ENCODE assay signal across 25 cellular contexts in genomic region chr10:74730246-74730645, GRCh38.
"Had no signal": no experiment of that assay in that cellular context is flagged by ENCODE, and none has a peak within 500 bp of the region (broad histone marks: within the 10 kb centered on the region; RNA-seq: fewer than 3 reads in every experiment).

No MANE protein-coding gene starts in this region.

- H3K4me3 ChIP-seq: body of pancreas, cardiac muscle cell, left lung, lung, right lobe of liver, skin epidermis, tibial artery had no signal

- H3K27ac Mint-ChIP-seq: activated CD4-positive, alpha-beta memory T cell treated with anti-CD3 and anti-CD28 coated beads, Interleukin-2, amount 10 ng/mL, durations not matched to agents 7 days and 5 days; activated CD4-positive, alpha-beta T cell treated with anti-CD3 and anti-CD28 coated beads, Interleukin-2, amount 10 ng/mL, durations not matched to agents 24 days and 14 days; activated naive CD4-positive, alpha-beta T cell treated with anti-CD3 and anti-CD28 coated beads, Interleukin-2, amount 10 ng/mL, durations not matched to agents 7 days and 5 days; activated T-cell treated with anti-CD3 and anti-CD28 coated beads, Interleukin-2, amount 50 U/mL, for 72 hours; dendritic cell treated with granulocyte-macrophage colony-stimulating factor and Interleukin-4, amounts not matched to agents 40 ng/mL and 50 ng/mL, for 4 days; natural killer cell treated with Interleukin-12 subunit alpha and Interleukin-12 subunit beta and Interleukin-15 and Interleukin-18, amount 100 ng/mL, for 72 hours; stimulated activated effector memory CD8-positive, alpha-beta T cell treated with anti-CD3 and anti-CD28 coated beads, Interleukin-12 subunit alpha, Interleukin-12 subunit beta, amount 100 ng/mL, for 72 hours; stimulated activated naive CD8-positive, alpha-beta T cell treated with anti-CD3 and anti-CD28 coated beads, Interleukin-15, amount 100 ng/mL, for 72 hours; T-helper 17 cell had no signal

- H3K4me3 Mint-ChIP-seq: activated CD4-positive, alpha-beta memory T cell treated with anti-CD3 and anti-CD28 coated beads, Interleukin-2, amount 10 ng/mL, durations not matched to agents 7 days and 5 days; activated CD4-positive, alpha-beta T cell treated with anti-CD3 and anti-CD28 coated beads, Interleukin-2, amount 10 ng/mL, durations not matched to agents 24 days and 14 days; activated naive CD4-positive, alpha-beta T cell treated with anti-CD3 and anti-CD28 coated beads, Interleukin-2, amount 10 ng/mL, durations not matched to agents 7 days and 5 days; activated T-cell treated with anti-CD3 and anti-CD28 coated beads, Interleukin-2, amount 50 U/mL, for 72 hours; dendritic cell treated with granulocyte-macrophage colony-stimulating factor and Interleukin-4, amounts not matched to agents 40 ng/mL and 50 ng/mL, for 4 days; natural killer cell treated with Interleukin-12 subunit alpha and Interleukin-12 subunit beta and Interleukin-15 and Interleukin-18, amount 100 ng/mL, for 72 hours; stimulated activated effector memory CD8-positive, alpha-beta T cell treated with anti-CD3 and anti-CD28 coated beads, Interleukin-12 subunit alpha, Interleukin-12 subunit beta, amount 100 ng/mL, for 72 hours; stimulated activated naive CD8-positive, alpha-beta T cell treated with anti-CD3 and anti-CD28 coated beads, Interleukin-15, amount 100 ng/mL, for 72 hours; T-helper 17 cell had no signal

- H3K27me3 ChIP-seq: body of pancreas, cardiac muscle cell, foreskin keratinocyte, left lung, right lobe of liver, tibial artery had no signal

- ATAC-seq: activated T-cell treated with anti-CD3 and anti-CD28 coated beads, Interleukin-2, amount 50 U/mL, for 72 hours; body of pancreas; foreskin keratinocyte; left lung; natural killer cell treated with Interleukin-12 subunit alpha and Interleukin-12 subunit beta and Interleukin-15 and Interleukin-18, amount 100 ng/mL, for 72 hours; right lobe of liver; stimulated activated naive CD8-positive, alpha-beta T cell treated with anti-CD3 and anti-CD28 coated beads, Interleukin-15, amount 100 ng/mL, for 72 hours; T-helper 17 cell had no signal

- H3K36me3 Mint-ChIP-seq: activated naive CD4-positive, alpha-beta T cell treated with anti-CD3 and anti-CD28 coated beads, Interleukin-2, amount 10 ng/mL, durations not matched to agents 7 days and 5 days; natural killer cell treated with Interleukin-12 subunit alpha and Interleukin-12 subunit beta and Interleukin-15 and Interleukin-18, amount 100 ng/mL, for 72 hours; stimulated activated effector memory CD8-positive, alpha-beta T cell treated with anti-CD3 and anti-CD28 coated beads, Interleukin-12 subunit alpha, Interleukin-12 subunit beta, amount 100 ng/mL, for 72 hours had no signal

- H3K4me1 ChIP-seq: body of pancreas, foreskin keratinocyte, left lung, right lobe of liver, tibial artery had no signal

- H3K27me3 Mint-ChIP-seq: activated CD4-positive, alpha-beta memory T cell treated with anti-CD3 and anti-CD28 coated beads, Interleukin-2, amount 10 ng/mL, durations not matched to agents 7 days and 5 days; activated CD4-positive, alpha-beta T cell treated with anti-CD3 and anti-CD28 coated beads, Interleukin-2, amount 10 ng/mL, durations not matched to agents 24 days and 14 days; activated naive CD4-positive, alpha-beta T cell treated with anti-CD3 and anti-CD28 coated beads, Interleukin-2, amount 10 ng/mL, durations not matched to agents 7 days and 5 days; dendritic cell treated with granulocyte-macrophage colony-stimulating factor and Interleukin-4, amounts not matched to agents 40 ng/mL and 50 ng/mL, for 4 days; natural killer cell treated with Interleukin-12 subunit alpha and Interleukin-12 subunit beta and Interleukin-15 and Interleukin-18, amount 100 ng/mL, for 72 hours; stimulated activated naive CD8-positive, alpha-beta T cell treated with anti-CD3 and anti-CD28 coated beads, Interleukin-15, amount 100 ng/mL, for 72 hours; T-helper 17 cell had no signal

- H3K9me3 ChIP-seq: body of pancreas, tibial artery had no signal

- H3K36me3 ChIP-seq: cardiac muscle cell, left lung, right lobe of liver, tibial artery had no signal

- DNase-seq: activated CD4-positive, alpha-beta memory T cell treated with anti-CD3 and anti-CD28 coated beads, Interleukin-2, amount 10 ng/mL, durations not matched to agents 7 days and 5 days; activated effector memory CD4-positive, alpha-beta T cell treated with Interleukin-2 at 50 U/mL for 16 hours; activated naive CD4-positive, alpha-beta T cell treated with anti-CD3 and anti-CD28 coated beads, Interleukin-2, amount 10 ng/mL, durations not matched to agents 7 days and 5 days; activated T-cell treated with anti-CD3 and anti-CD28 coated beads, Interleukin-2, amount 50 U/mL, for 72 hours; anterior cingulate cortex; body of pancreas; effector CD4-positive, alpha-beta T cell; foreskin keratinocyte; kidney glomerular epithelial cell; left lung; midbrain; nucleus accumbens; right lobe of liver; stimulated activated CD4-positive, alpha-beta T cell treated with anti-CD3 and anti-CD28 coated beads, Interleukin-1b, Interleukin-23, amount 100 ng/mL, for 48 hours; stimulated activated naive CD8-positive, alpha-beta T cell treated with anti-CD3 and anti-CD28 coated beads, Interleukin-15, amount 100 ng/mL, for 72 hours; SW 1271; T-helper 17 cell; tibial artery had no signal

- H3K27ac ChIP-seq: body of pancreas, cardiac muscle cell, foreskin keratinocyte, left lung, right lobe of liver, skin epidermis, tibial artery had no signal

- H3K4me1 Mint-ChIP-seq: activated CD4-positive, alpha-beta memory T cell treated with anti-CD3 and anti-CD28 coated beads, Interleukin-2, amount 10 ng/mL, durations not matched to agents 7 days and 5 days; activated CD4-positive, alpha-beta T cell treated with anti-CD3 and anti-CD28 coated beads, Interleukin-2, amount 10 ng/mL, durations not matched to agents 24 days and 14 days; activated naive CD4-positive, alpha-beta T cell treated with anti-CD3 and anti-CD28 coated beads, Interleukin-2, amount 10 ng/mL, durations not matched to agents 7 days and 5 days; stimulated activated effector memory CD8-positive, alpha-beta T cell treated with anti-CD3 and anti-CD28 coated beads, Interleukin-12 subunit alpha, Interleukin-12 subunit beta, amount 100 ng/mL, for 72 hours; stimulated activated naive CD8-positive, alpha-beta T cell treated with anti-CD3 and anti-CD28 coated beads, Interleukin-15, amount 100 ng/mL, for 72 hours; T-helper 17 cell had no signal
